Comparison of ENCODE assay signal across 20 cellular contexts in the genomic region with DNA sequence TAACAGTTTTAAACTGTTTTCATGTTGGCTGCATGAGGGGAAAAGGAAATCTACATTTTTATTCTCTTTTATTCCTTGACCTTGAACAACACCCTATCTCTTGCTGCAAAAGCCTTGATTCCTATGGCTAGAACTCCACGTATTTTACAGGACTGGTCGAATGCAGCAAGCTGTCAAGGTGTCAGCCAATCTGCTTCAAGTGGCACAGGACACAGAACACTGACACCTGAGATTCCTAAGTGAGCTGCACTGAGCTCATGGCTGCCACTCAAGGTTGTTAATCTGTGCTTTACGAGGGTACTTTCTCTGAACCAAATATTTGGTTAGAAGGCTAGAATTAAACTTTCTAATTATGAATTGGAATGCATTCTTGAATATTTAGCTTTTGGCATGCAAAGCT.
"Had no signal": no experiment of that assay in that cellular context is flagged by ENCODE, and none has a peak within 500 bp of the region (broad histone marks: within the 10 kb centered on the region; RNA-seq: fewer than 3 reads in every experiment).

No MANE protein-coding gene starts in this region.

- DNase-seq: activated CD4-positive, alpha-beta memory T cell treated with anti-CD3 and anti-CD28 coated beads, Interleukin-2, amount 10 ng/mL, durations not matched to agents 7 days and 5 days; activated CD4-positive, alpha-beta T cell treated with anti-CD3 and anti-CD28 coated beads for 48 hours; activated CD4-positive, CD25-positive, alpha-beta regulatory T cell; activated naive CD4-positive, alpha-beta T cell; activated naive CD8-positive, alpha-beta T cell treated with anti-CD3 and anti-CD28 coated beads for 36 hours; activated T-cell treated with anti-CD3 and anti-CD28 coated beads, Interleukin-2, amount 50 U/mL, for 1 hour; amniotic stem cell; effector CD8-positive, alpha-beta T cell; heart left ventricle; lower lobe of right lung; retina; spleen; stimulated activated naive B cell treated with anti-CD40 and anti-IgM and Interleukin-4, amounts not matched to agents 10 μg/mL and 1 μg/mL and 100 μg/mL, for 72 hours; upper lobe of right lung had no signal

- ATAC-seq: activated T-helper 17 cell treated with anti-CD3 and anti-CD28 coated beads, Interleukin-2, amount 50 U/mL, for 72 hours; gastroesophageal sphincter; heart left ventricle; lower lobe of right lung; natural killer cell treated with Interleukin-12 subunit alpha and Interleukin-12 subunit beta and Interleukin-15 and Interleukin-18, amount 100 ng/mL, for 72 hours; stimulated activated naive B cell treated with anti-CD40 and anti-IgM and Interleukin-4, amounts not matched to agents 10 μg/mL and 1 μg/mL and 100 μg/mL, for 72 hours; upper lobe of right lung had no signal

- H3K9me3 ChIP-seq: esophagus muscularis mucosa, gastroesophageal sphincter, lower lobe of right lung, upper lobe of right lung had no signal

- H3K4me3 Mint-ChIP-seq: activated CD4-positive, alpha-beta memory T cell treated with anti-CD3 and anti-CD28 coated beads, Interleukin-2, amount 10 ng/mL, durations not matched to agents 7 days and 5 days; activated naive CD8-positive, alpha-beta T cell treated with anti-CD3 and anti-CD28 coated beads for 36 hours; activated T-helper 17 cell treated with anti-CD3 and anti-CD28 coated beads, Interleukin-2, amount 50 U/mL, for 72 hours; dendritic cell treated with granulocyte-macrophage colony-stimulating factor and Interleukin-4, amounts not matched to agents 40 ng/mL and 50 ng/mL, for 4 days; natural killer cell treated with Interleukin-12 subunit alpha and Interleukin-12 subunit beta and Interleukin-15 and Interleukin-18, amount 100 ng/mL, for 72 hours; stimulated activated naive B cell treated with anti-CD40 and anti-IgM and Interleukin-4, amounts not matched to agents 10 μg/mL and 1 μg/mL and 100 μg/mL, for 72 hours had no signal

- H3K36me3 ChIP-seq: cardiac muscle cell, esophagus muscularis mucosa, gastroesophageal sphincter, heart left ventricle, lower lobe of right lung, spleen, upper lobe of right lung had no signal

- H3K27ac ChIP-seq: cardiac muscle cell, esophagus muscularis mucosa, gastroesophageal sphincter, heart left ventricle, lower lobe of right lung, spleen, upper lobe of right lung had no signal

- H3K4me1 ChIP-seq: esophagus muscularis mucosa, gastroesophageal sphincter, heart left ventricle, lower lobe of right lung, spleen, upper lobe of right lung had no signal

- H3K27ac Mint-ChIP-seq: activated CD4-positive, alpha-beta memory T cell treated with anti-CD3 and anti-CD28 coated beads, Interleukin-2, amount 10 ng/mL, durations not matched to agents 7 days and 5 days; activated naive CD8-positive, alpha-beta T cell treated with anti-CD3 and anti-CD28 coated beads for 36 hours; activated T-helper 17 cell treated with anti-CD3 and anti-CD28 coated beads, Interleukin-2, amount 50 U/mL, for 72 hours; dendritic cell treated with granulocyte-macrophage colony-stimulating factor and Interleukin-4, amounts not matched to agents 40 ng/mL and 50 ng/mL, for 4 days; natural killer cell treated with Interleukin-12 subunit alpha and Interleukin-12 subunit beta and Interleukin-15 and Interleukin-18, amount 100 ng/mL, for 72 hours; stimulated activated naive B cell treated with anti-CD40 and anti-IgM and Interleukin-4, amounts not matched to agents 10 μg/mL and 1 μg/mL and 100 μg/mL, for 72 hours had no signal

- H3K4me3 ChIP-seq: cardiac muscle cell, esophagus muscularis mucosa, gastroesophageal sphincter, heart left ventricle, lower lobe of right lung, spleen, upper lobe of right lung had no signal

- H3K27me3 Mint-ChIP-seq: activated CD4-positive, alpha-beta memory T cell treated with anti-CD3 and anti-CD28 coated beads, Interleukin-2, amount 10 ng/mL, durations not matched to agents 7 days and 5 days; activated naive CD8-positive, alpha-beta T cell treated with anti-CD3 and anti-CD28 coated beads for 36 hours; activated T-helper 17 cell treated with anti-CD3 and anti-CD28 coated beads, Interleukin-2, amount 50 U/mL, for 72 hours; dendritic cell treated with granulocyte-macrophage colony-stimulating factor and Interleukin-4, amounts not matched to agents 40 ng/mL and 50 ng/mL, for 4 days; natural killer cell treated with Interleukin-12 subunit alpha and Interleukin-12 subunit beta and Interleukin-15 and Interleukin-18, amount 100 ng/mL, for 72 hours; stimulated activated naive B cell treated with anti-CD40 and anti-IgM and Interleukin-4, amounts not matched to agents 10 μg/mL and 1 μg/mL and 100 μg/mL, for 72 hours had no signal

- H3K36me3 Mint-ChIP-seq: activated naive CD8-positive, alpha-beta T cell treated with anti-CD3 and anti-CD28 coated beads for 36 hours; natural killer cell treated with Interleukin-12 subunit alpha and Interleukin-12 subunit beta and Interleukin-15 and Interleukin-18, amount 100 ng/mL, for 72 hours; stimulated activated naive B cell treated with anti-CD40 and anti-IgM and Interleukin-4, amounts not matched to agents 10 μg/mL and 1 μg/mL and 100 μg/mL, for 72 hours had no signal

- H3K9me3 Mint-ChIP-seq: stimulated activated naive B cell treated with anti-CD40 and anti-IgM and Interleukin-4, amounts not matched to agents 10 μg/mL and 1 μg/mL and 100 μg/mL, for 72 hours had no signal

- H3K4me1 Mint-ChIP-seq: activated CD4-positive, alpha-beta memory T cell treated with anti-CD3 and anti-CD28 coated beads, Interleukin-2, amount 10 ng/mL, durations not matched to agents 7 days and 5 days; activated naive CD8-positive, alpha-beta T cell treated with anti-CD3 and anti-CD28 coated beads for 36 hours; activated T-helper 17 cell treated with anti-CD3 and anti-CD28 coated beads, Interleukin-2, amount 50 U/mL, for 72 hours; stimulated activated naive B cell treated with anti-CD40 and anti-IgM and Interleukin-4, amounts not matched to agents 10 μg/mL and 1 μg/mL and 100 μg/mL, for 72 hours had no signal

- H3K27me3 ChIP-seq: cardiac muscle cell, esophagus muscularis mucosa, gastroesophageal sphincter, heart left ventricle, spleen, upper lobe of right lung had no signal
